ENCODE assay signal across 16 cellular contexts in the genomic region with DNA sequence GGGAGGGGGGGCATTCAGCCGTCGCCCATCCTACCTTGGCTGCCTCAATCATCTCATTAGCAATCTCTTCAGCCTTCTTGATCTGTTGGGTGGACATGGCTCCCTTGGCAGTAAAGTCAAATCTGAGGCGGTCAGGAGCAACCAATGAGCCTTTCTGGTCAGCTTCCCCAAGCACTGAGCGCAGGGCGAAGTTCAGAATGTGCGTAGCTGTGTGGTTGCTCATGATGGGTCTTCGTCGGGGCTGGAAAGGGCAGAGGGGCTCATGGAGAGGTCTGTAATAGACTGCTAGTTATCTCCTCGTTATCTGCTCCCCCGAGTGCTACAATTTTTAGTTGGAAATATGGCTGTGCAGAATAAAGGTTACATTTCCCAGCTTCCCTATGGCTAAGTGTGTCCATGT. TPM values are rescaled to one million over a fixed set of nuclear protein-coding genes. Genes with fewer than 3 reads are reported as not detected.
DNase-seq lines count a peak whose midpoint lies in the region; ATAC-seq and TF ChIP-seq lines count a peak whose summit lies in the region.
"Had no signal": no experiment of that assay in that cellular context is flagged by ENCODE, and none has a peak within 500 bp of the region (broad histone marks: within the 10 kb centered on the region; RNA-seq: fewer than 3 reads in every experiment).

No MANE protein-coding gene starts in this region.

- no peak overlapping the region for H2BK120ac ChIP-seq in H9 (ENCODE audit: low read depth, low read length, poor library complexity, severe bottlenecking)

- no peak overlapping the region for H2BK15ac ChIP-seq in H9 (ENCODE audit: low read depth, low read length)

- H3K27ac Mint-ChIP-seq in H9 (peak overlapping the region in 2 of 3 experiments; percentile 65 to 94; a peak in 3 of 7 replicates), glutamatergic neuron (ENCODE audit: unreplicated experiment) (peak overlapping the region; percentile 38), type B pancreatic cell (no peak overlapping the region)
- H3K27ac Mint-ChIP-seq: CD4-positive, CD25-positive, alpha-beta regulatory T cell; GM23338 had no signal

- H3K56ac ChIP-seq in H9 (ENCODE audit: insufficient read length, low read depth, low read length): no peak overlapping the region

- no peaks in the 10 kb centered on the region for H3K9me3 Mint-ChIP-seq in H9
- peaks cover 5% of the 10 kb centered on the region for H3K9me3 Mint-ChIP-seq in glutamatergic neuron (ENCODE audit: unreplicated experiment)
- no peaks in the 10 kb centered on the region for H3K9me3 Mint-ChIP-seq in type B pancreatic cell
- H3K9me3 Mint-ChIP-seq: CD4-positive, CD25-positive, alpha-beta regulatory T cell; GM23338 had no signal

- H3K4me1 Mint-ChIP-seq in H9 (no peaks in the 10 kb centered on the region), glutamatergic neuron (ENCODE audit: low read depth, unreplicated experiment) (no peaks in the 10 kb centered on the region), type B pancreatic cell (ENCODE audit: unreplicated experiment) (no peaks in the 10 kb centered on the region)
- H3K4me1 Mint-ChIP-seq: CD4-positive, CD25-positive, alpha-beta regulatory T cell; GM23338 had no signal

- no peak overlapping the region for H3K4me3 Mint-ChIP-seq in H9
- no peak overlapping the region for H3K4me3 Mint-ChIP-seq in glutamatergic neuron (ENCODE audit: unreplicated experiment)
- no peak overlapping the region for H3K4me3 Mint-ChIP-seq in type B pancreatic cell
- H3K4me3 Mint-ChIP-seq: CD4-positive, CD25-positive, alpha-beta regulatory T cell; GM23338 had no signal

- H4K8ac ChIP-seq in H9 (replicated peaks; ENCODE audit: insufficient read length, low read depth, low read length): no peak overlapping the region

- H3K9me3 ChIP-seq in H9 (ENCODE audit: control insufficient read depth, low read depth, low read length): no peaks in the 10 kb centered on the region
- H3K9me3 ChIP-seq: BLaER1 treated with 17β-estradiol and CSF1 and Interleukin-3, amounts not matched to agents 10 nM and 100 nM; HAP-1 had no signal

- no peak overlapping the region for H2BK20ac ChIP-seq in H9 (ENCODE audit: low read depth, low read length, poor library complexity, severe bottlenecking)

- H4K5ac ChIP-seq in H9 (ENCODE audit: insufficient read length, low read depth, low read length): no peak overlapping the region

- no peaks in the 10 kb centered on the region for H3K79me2 ChIP-seq in H9 (ENCODE audit: insufficient read depth, low read length)

- H3K4me1 ChIP-seq in H9 (ENCODE audit: insufficient read depth, low read length): no peaks in the 10 kb centered on the region
- H3K4me1 ChIP-seq: BLaER1 treated with 17β-estradiol and CSF1 and Interleukin-3, amounts not matched to agents 10 nM and 100 nM; HAP-1 had no signal

- no peak overlapping the region for H3K9ac ChIP-seq in H9 (ENCODE audit: extremely low read depth, insufficient read length, low read length)
- H3K9ac ChIP-seq: BLaER1 treated with 17β-estradiol and CSF1 and Interleukin-3, amounts not matched to agents 10 nM and 100 nM had no signal

- no peak overlapping the region for H3K27ac ChIP-seq in H9 (ENCODE audit: insufficient read length, low read depth, low read length)
- H3K27ac ChIP-seq: 22Rv1; BLaER1 treated with 17β-estradiol and CSF1 and Interleukin-3, amounts not matched to agents 10 nM and 100 nM had no signal

- H2BK12ac ChIP-seq in H9 (ENCODE audit: insufficient read length, low read depth, low read length): no peak overlapping the region

- H3K23me2 ChIP-seq in H9 (ENCODE audit: insufficient read length, low read depth, low read length, poor library complexity, severe bottlenecking): no peaks in the 10 kb centered on the region

- no peak overlapping the region for H3K23ac ChIP-seq in H9 (ENCODE audit: insufficient read length, low read depth, low read length)

- no peak overlapping the region for H3T11ph ChIP-seq in H9 (ENCODE audit: low read length)

- H4K20me1 ChIP-seq in H9 (ENCODE audit: control insufficient read depth, insufficient read depth, insufficient read length): no peaks in the 10 kb centered on the region

- H2BK5ac ChIP-seq in H9 (ENCODE audit: insufficient read length, low read length): no peak overlapping the region

- ATAC-seq in HG02970 (IDR thresholded peaks at IDR 0.05; ENCODE audit: low FRiP score, unreplicated experiment): no peak
- ATAC-seq: GM23338, K562 had no signal

- peak; percentile 40 for DNase-seq in activated CD8-positive, alpha-beta memory T cell treated with anti-CD3 and anti-CD28 coated beads, Interleukin-2, amount 50 U/mL, for 48 hours
- DNase-seq in activated CD8-positive, alpha-beta memory T cell treated with anti-CD3 and anti-CD28 coated beads, Interleukin-2, amount 50 U/mL, for 4 hours: no peak
- DNase-seq in H9: peak; percentile 8
- no peak for DNase-seq in glutamatergic neuron
- DNase-seq in type B pancreatic cell (ENCODE audit: extremely low spot score, unreplicated experiment): peak; percentile 52
- DNase-seq in NCI-H2081 treated with DMSO at 0.1 percent for 48 hours (lab: John Stamatoyannopoulos, UW): no peak
- DNase-seq in COLO668 (lab: John Stamatoyannopoulos, UW; ENCODE audit: unreplicated experiment): no peak
- DNase-seq: Calu3; CD4-positive, CD25-positive, alpha-beta regulatory T cell; DMS 273 treated with DMSO at 0.1 percent for 48 hours had no signal

- TF ChIP-seq CTCF in H9 (conservative IDR thresholded peaks at IDR 0.05) (no peak), glutamatergic neuron (IDR thresholded peaks at IDR 0.05; ENCODE audit: partially characterized antibody, unreplicated experiment) (no peak), type B pancreatic cell (conservative IDR thresholded peaks at IDR 0.05) (no peak)

- H3K27me3 Mint-ChIP-seq in H9 (ENCODE audit: low read depth): no peaks in the 10 kb centered on the region
- H3K27me3 Mint-ChIP-seq in glutamatergic neuron (ENCODE audit: unreplicated experiment): no peaks in the 10 kb centered on the region
- no peaks in the 10 kb centered on the region for H3K27me3 Mint-ChIP-seq in type B pancreatic cell
- H3K27me3 Mint-ChIP-seq: CD4-positive, CD25-positive, alpha-beta regulatory T cell had no signal

- WGBS in H9 (ENCODE audit: extremely low coverage, insufficient read length, low lambda C conversion rate): no CpG with 5 or more reads among the region's 10 CpGs

- H3K18ac ChIP-seq in H9 (ENCODE audit: insufficient read length, low read depth, low read length): no peak overlapping the region

- no peaks in the 10 kb centered on the region for H3K27me3 ChIP-seq in H9 (ENCODE audit: insufficient read depth, low read length)
- H3K27me3 ChIP-seq: BLaER1 treated with 17β-estradiol and CSF1 and Interleukin-3, amounts not matched to agents 10 nM and 100 nM had no signal

- H3K36me3 Mint-ChIP-seq in H9 (ENCODE audit: insufficient read depth in 1 of 3, low read depth in 3 of 3) (peaks cover 60 to 97% (median 92%) of the 10 kb centered on the region in 3 experiments; a peak in 6 of 7 replicates), glutamatergic neuron (ENCODE audit: unreplicated experiment) (no peaks in the 10 kb centered on the region), type B pancreatic cell (peaks cover 11% of the 10 kb centered on the region)

- H3K4ac ChIP-seq in H9 (ENCODE audit: low read depth, low read length): no peak overlapping the region

- no peak overlapping the region for H3K14ac ChIP-seq in H9 (ENCODE audit: insufficient read depth, low read length)

- H4K91ac ChIP-seq in H9 (ENCODE audit: insufficient read length, low read depth, low read length): no peak overlapping the region

- no peaks in the 10 kb centered on the region for H3K79me1 ChIP-seq in H9 (ENCODE audit: insufficient read depth, low read depth, low read length, poor library complexity, severe bottlenecking)

- no peak overlapping the region for H2AK5ac ChIP-seq in H9 (ENCODE audit: insufficient read length, low read length)

- no peak overlapping the region for H3K4me2 ChIP-seq in H9 (ENCODE audit: insufficient read depth, insufficient read length, low read length)
- H3K4me2 ChIP-seq: BLaER1 treated with 17β-estradiol and CSF1 and Interleukin-3, amounts not matched to agents 10 nM and 100 nM; GM23338 had no signal

- H2AFZ ChIP-seq in H9 (ENCODE audit: low read length): no peak overlapping the region
- H2AFZ ChIP-seq: GM23338 had no signal

RNA-seq across cellular contexts. Expression of a gene that starts 7.2 kb away (rescaled TPM):
- total RNA-seq in H9 (2021) (39.2 and 41.6 TPM in 2 replicates), glutamatergic neuron (ENCODE audit: unreplicated experiment) (62.8 TPM), type B pancreatic cell (ENCODE audit: low replicate concordance) (22.0 and 27.5 TPM in 2 replicates)

RNA-seq across cellular contexts. Expression of a gene that starts 30.4 kb away (rescaled TPM):
- total RNA-seq in H9 (2021) (164 and 168 TPM in 2 replicates), glutamatergic neuron (ENCODE audit: unreplicated experiment) (179 TPM), type B pancreatic cell (ENCODE audit: low replicate concordance) (112 and 123 TPM in 2 replicates)

RNA-seq across cellular contexts. Expression of a gene that starts 40.0 kb away (rescaled TPM):
- total RNA-seq in H9 (2021): 46.7 and 47.3 TPM in 2 replicates
- 50.4 TPM for total RNA-seq in glutamatergic neuron (ENCODE audit: unreplicated experiment)
- total RNA-seq in type B pancreatic cell (ENCODE audit: low replicate concordance): 27.4 and 32.2 TPM in 2 replicates

Comparison
In these comparisons a context has a peak if more than half of its experiments do, and no peak if none do; other contexts are left out.
1. DNase-seq: peak in activated CD8-positive, alpha-beta memory T cell treated with anti-CD3 and anti-CD28 coated beads, Interleukin-2, amount 50 U/mL, for 48 hours (single experiment), H9 (single experiment) and type B pancreatic cell (single experiment); none in activated CD8-positive, alpha-beta memory T cell treated with anti-CD3 and anti-CD28 coated beads, Interleukin-2, amount 50 U/mL, for 4 hours (single experiment), glutamatergic neuron (single experiment), NCI-H2081 treated with DMSO at 0.1 percent for 48 hours (single experiment) and COLO668 (single experiment).